In genomic region chr10:101415884-101416283, GRCh38 we compare ENCODE assay signal across 34 cellular contexts.
"Had no signal": no experiment of that assay in that cellular context is flagged by ENCODE, and none has a peak within 500 bp of the region (broad histone marks: within the 10 kb centered on the region; RNA-seq: fewer than 3 reads in every experiment).

No MANE protein-coding gene starts in this region.

- H3K27me3 ChIP-seq: adrenal gland had no signal

- H3K4me1 ChIP-seq: adrenal gland had no signal

- H3K27me3 Mint-ChIP-seq: activated B cell treated with CpG ODN at 0.5 μM for 24 hours; activated CD4-positive, alpha-beta memory T cell treated with anti-CD3 and anti-CD28 coated beads for 36 hours; activated CD4-positive, alpha-beta T cell treated with anti-CD3 and anti-CD28 coated beads, Interleukin-2, amount 10 ng/mL, durations not matched to agents 24 days and 14 days; activated CD8-positive, alpha-beta T cell treated with anti-CD3 and anti-CD28 coated beads for 36 hours; activated naive CD8-positive, alpha-beta T cell treated with anti-CD3 and anti-CD28 coated beads for 36 hours; activated T-helper 17 cell treated with anti-CD3 and anti-CD28 coated beads, Interleukin-2, amount 50 U/mL, for 72 hours; brain had no signal

- H3K4me1 Mint-ChIP-seq: brain had no signal

- H3K9me3 Mint-ChIP-seq: activated CD4-positive, alpha-beta T cell treated with anti-CD3 and anti-CD28 coated beads, Interleukin-2, amount 10 ng/mL, durations not matched to agents 24 days and 14 days; activated naive CD4-positive, alpha-beta T cell treated with anti-CD3 and anti-CD28 coated beads, Interleukin-2, amount 50 U/mL, for 72 hours; activated T-helper 1 cell treated with anti-CD3 and anti-CD28 coated beads, Interleukin-12 subunit alpha, Interleukin-12 subunit beta, Interleukin-2, Interleukin-4 antibody, amounts not matched to agents 30 ng/mL and 10 ng/mL and 1 ng/mL, durations not matched to agents 14 hours and 24 hours and 36 hours had no signal

- H3K4me3 Mint-ChIP-seq: activated B cell treated with CpG ODN at 0.5 μM for 24 hours; activated CD4-positive, alpha-beta memory T cell treated with anti-CD3 and anti-CD28 coated beads for 36 hours; activated CD4-positive, alpha-beta T cell treated with anti-CD3 and anti-CD28 coated beads, Interleukin-2, amount 10 ng/mL, durations not matched to agents 24 days and 14 days; activated CD8-positive, alpha-beta T cell treated with anti-CD3 and anti-CD28 coated beads for 36 hours; activated naive CD4-positive, alpha-beta T cell treated with anti-CD3 and anti-CD28 coated beads for 36 hours; activated naive CD8-positive, alpha-beta T cell treated with anti-CD3 and anti-CD28 coated beads for 36 hours; activated T-cell treated with anti-CD3 and anti-CD28 coated beads, Interleukin-2, amount 50 U/mL, for 4 hours; activated T-cell treated with anti-CD3 and anti-CD28 coated beads, Interleukin-2, amount 50 U/mL, for 72 hours; activated T-helper 1 cell treated with anti-CD3 and anti-CD28 coated beads, Interleukin-12 subunit alpha, Interleukin-12 subunit beta, Interleukin-2, Interleukin-4 antibody, amounts not matched to agents 30 ng/mL and 10 ng/mL and 1 ng/mL, durations not matched to agents 14 hours and 24 hours and 36 hours; activated T-helper 17 cell treated with anti-CD3 and anti-CD28 coated beads, Interleukin-2, amount 50 U/mL, for 72 hours; brain; T-helper 1 cell treated with Interleukin-12 subunit alpha and Interleukin-12 subunit beta and Interleukin-4 antibody, amounts not matched to agents 30 μg/mL and 1 μg/mL, for 36 hours; T-helper 2 cell treated with Interferon-gamma antibody and Interleukin-4, amounts not matched to agents 5 μg/mL and 100 μg/mL, for 36 hours had no signal

- ATAC-seq: activated CD8-positive, alpha-beta T cell treated with anti-CD3 and anti-CD28 coated beads for 36 hours; activated naive CD4-positive, alpha-beta T cell treated with anti-CD3 and anti-CD28 coated beads, Interleukin-2, amount 50 U/mL, for 72 hours; activated T-cell treated with anti-CD3 and anti-CD28 coated beads, Interleukin-2, amount 50 U/mL, for 4 hours; activated T-helper 17 cell treated with anti-CD3 and anti-CD28 coated beads, Interleukin-2, amount 50 U/mL, for 72 hours had no signal

- H3K27ac ChIP-seq: adrenal gland, VCaP had no signal

- FAIRE-seq: TTC549 had no signal

- DNase-seq: activated B cell treated with CpG ODN at 0.5 μM for 24 hours; activated CD4-positive, alpha-beta memory T cell treated with anti-CD3 and anti-CD28 coated beads for 36 hours; activated CD4-positive, alpha-beta T cell treated with anti-CD3 and anti-CD28 coated beads for 4 hours; activated CD4-positive, alpha-beta T cell treated with anti-CD3 and anti-CD28 coated beads, Interleukin-2, amount 10 ng/mL, durations not matched to agents 24 days and 14 days; activated CD4-positive, alpha-beta T cell treated with anti-CD3 and anti-CD28 coated beads, Interleukin-2, amount 50 U/mL, for 1 hour; activated CD4-positive, alpha-beta T cell treated with anti-CD3 and anti-CD28 coated beads, Interleukin-2, amount 50 U/mL, for 4 hours; activated CD4-positive, CD25-positive, alpha-beta regulatory T cell treated with anti-CD3 and anti-CD28 coated beads, Interleukin-2, amount 50 U/mL, for 72 hours; activated CD8-positive, alpha-beta memory T cell treated with anti-CD3 and anti-CD28 coated beads, Interleukin-2, amount 50 U/mL, for 4 hours; activated CD8-positive, alpha-beta T cell treated with anti-CD3 and anti-CD28 coated beads for 36 hours; activated effector memory CD4-positive, alpha-beta T cell treated with anti-CD3 and anti-CD28 coated beads, Interleukin-2, amount 50 U/mL, for 16 hours; activated gamma-delta T cell treated with Interleukin-2 at 50 U/mL for 16 hours; activated naive CD4-positive, alpha-beta T cell; activated naive CD4-positive, alpha-beta T cell treated with anti-CD3 and anti-CD28 coated beads for 36 hours; activated naive CD4-positive, alpha-beta T cell treated with anti-CD3 and anti-CD28 coated beads, Interleukin-2, amount 50 U/mL, for 16 hours; activated naive CD8-positive, alpha-beta T cell treated with anti-CD3 and anti-CD28 coated beads for 36 hours; activated T-cell treated with anti-CD3 and anti-CD28 coated beads for 4 hours; activated T-cell treated with anti-CD3 and anti-CD28 coated beads, Interleukin-2, amount 50 U/mL, for 1 hour; activated T-cell treated with anti-CD3 and anti-CD28 coated beads, Interleukin-2, amount 50 U/mL, for 4 hours; activated T-cell treated with anti-CD3 and anti-CD28 coated beads, Interleukin-2, amount 50 U/mL, for 72 hours; adrenal gland; amniotic stem cell; aorta; central memory CD4-positive, alpha-beta T cell; T-helper 1 cell; T-helper 2 cell; T-helper 9 cell had no signal

- H3K4me3 ChIP-seq: adrenal gland had no signal

- H3K36me3 ChIP-seq: adrenal gland had no signal

- H3K27ac Mint-ChIP-seq: activated B cell treated with CpG ODN at 0.5 μM for 24 hours; activated CD4-positive, alpha-beta memory T cell treated with anti-CD3 and anti-CD28 coated beads for 36 hours; activated CD4-positive, alpha-beta T cell treated with anti-CD3 and anti-CD28 coated beads, Interleukin-2, amount 10 ng/mL, durations not matched to agents 24 days and 14 days; activated CD8-positive, alpha-beta T cell treated with anti-CD3 and anti-CD28 coated beads for 36 hours; activated naive CD4-positive, alpha-beta T cell treated with anti-CD3 and anti-CD28 coated beads for 36 hours; activated naive CD4-positive, alpha-beta T cell treated with anti-CD3 and anti-CD28 coated beads, Interleukin-2, amount 50 U/mL, for 72 hours; activated naive CD8-positive, alpha-beta T cell treated with anti-CD3 and anti-CD28 coated beads for 36 hours; activated T-helper 1 cell treated with anti-CD3 and anti-CD28 coated beads, Interleukin-12 subunit alpha, Interleukin-12 subunit beta, Interleukin-2, Interleukin-4 antibody, amounts not matched to agents 30 ng/mL and 10 ng/mL and 1 ng/mL, durations not matched to agents 14 hours and 24 hours and 36 hours; activated T-helper 17 cell treated with anti-CD3 and anti-CD28 coated beads, Interleukin-2, amount 50 U/mL, for 72 hours; brain; T-helper 1 cell treated with Interleukin-12 subunit alpha and Interleukin-12 subunit beta and Interleukin-4 antibody, amounts not matched to agents 30 μg/mL and 1 μg/mL, for 36 hours; T-helper 2 cell treated with Interferon-gamma antibody and Interleukin-4, amounts not matched to agents 5 μg/mL and 100 μg/mL, for 36 hours had no signal
